Comparison of ENCODE assay signal across 11 cellular contexts in genomic region chr22:20979940-20980453, GRCh38. TPM values are rescaled to one million over a fixed set of nuclear protein-coding genes. Genes with fewer than 3 reads are reported as not detected.
DNase-seq lines count a peak whose midpoint lies in the region; ATAC-seq and TF ChIP-seq lines count a peak whose summit lies in the region.
"Had no signal": no experiment of that assay in that cellular context is flagged by ENCODE, and none has a peak within 500 bp of the region (broad histone marks: within the 10 kb centered on the region; RNA-seq: fewer than 3 reads in every experiment).

No MANE protein-coding gene starts in this region.

- peaks cover 0 to 13% (median 2%) of the 10 kb centered on the region in 12 donors for H3K9me3 ChIP-seq in heart left ventricle
- H3K9me3 ChIP-seq in endodermal cell (ENCODE audit: control insufficient read depth, low read length) = peaks cover 11% of the 10 kb centered on the region
- H3K9me3 ChIP-seq in muscle layer of duodenum (ENCODE audit: control insufficient read depth in 1 of 2, low read length in 2 of 2) = no peaks in the 10 kb centered on the region
- H3K9me3 ChIP-seq in upper lobe of right lung = no peaks in the 10 kb centered on the region

- H3K9ac ChIP-seq in endodermal cell (ENCODE audit: extremely low read depth, low read length, poor library complexity, severe bottlenecking) = no peak overlapping the region

- ATAC-seq in heart left ventricle (no peak), left ventricle myocardium superior (no peak), upper lobe of right lung (no peak), GM19324 (IDR thresholded peaks at IDR 0.05; ENCODE audit: low FRiP score, unreplicated experiment) (no peak), GM21786 (IDR thresholded peaks at IDR 0.05; ENCODE audit: unreplicated experiment) (no peak)

- H3K4me1 ChIP-seq in heart left ventricle = peaks cover 7 to 39% (median 25%) of the 10 kb centered on the region in 12 donors
- no peaks in the 10 kb centered on the region for H3K4me1 ChIP-seq in endodermal cell (ENCODE audit: control insufficient read depth, insufficient read depth, low read length)
- peaks cover 8 to 30% of the 10 kb centered on the region in 2 donors for H3K4me1 ChIP-seq in muscle layer of duodenum (ENCODE audit: control insufficient read depth in 1 of 2, insufficient read depth in 2 of 2, low read length in 2 of 2)
- H3K4me1 ChIP-seq in upper lobe of right lung = peaks cover 22% of the 10 kb centered on the region

- H3K36me3 ChIP-seq in heart left ventricle (peaks cover 0 to 12% (median 5%) of the 10 kb centered on the region in 9 donors), endodermal cell (ENCODE audit: control insufficient read depth, insufficient read depth, low read length) (peaks cover 8% of the 10 kb centered on the region), muscle layer of duodenum (ENCODE audit: control insufficient read depth in 1 of 2, insufficient read depth in 2 of 2, low read length in 2 of 2) (peaks cover 0 to 5% of the 10 kb centered on the region in 2 donors), upper lobe of right lung (no peaks in the 10 kb centered on the region)

- H3K27me3 Mint-ChIP-seq in endodermal cell (ENCODE audit: insufficient read depth) = peaks cover 50% of the 10 kb centered on the region

- H3K27ac Mint-ChIP-seq in endodermal cell = peak overlapping the region; percentile 91

- WGBS in heart left ventricle, 4 donors = 44 to 53% (median 52%) methylated on average over 13 of the region's 13 CpGs
- 83 to 93% methylated on average over 3 to 13 of the region's 13 CpGs for WGBS in endodermal cell (ENCODE audit: insufficient coverage in 1 of 2, insufficient read length in 1 of 2), 2 experiments

- H3K9me3 Mint-ChIP-seq in endodermal cell = peaks cover 14% of the 10 kb centered on the region

- intact Hi-C loops in heart left ventricle (cut with DNase I) = loop anchor here in 3 of 10 donors (2.0 to 10.0 kb wide), 7 partner anchors 21 to 125 kb away; partner anchors contain the start of genes CRKL (in 1 of the 3), PI4KA (in 1 of the 3) and SNAP29 (in 1 of the 3)
- intact Hi-C loops in left ventricle myocardium superior (cut with micrococcal nuclease) = loop anchor here (10.0 kb wide), 1 partner anchor 65 kb away; the partner anchor contains the start of gene CRKL
- intact Hi-C loops in upper lobe of right lung (cut with DNase I) = no loop called here

- H3K4me1 Mint-ChIP-seq in endodermal cell = peaks cover 27% of the 10 kb centered on the region

- no peak for TF ChIP-seq POLR2A in heart left ventricle (IDR thresholded peaks at IDR 0.05)

- TF ChIP-seq CTCF in heart left ventricle (IDR thresholded peaks at IDR 0.05) = no peak
- TF ChIP-seq CTCF in endodermal cell (conservative IDR thresholded peaks at IDR 0.05) = no peak
- TF ChIP-seq CTCF in upper lobe of right lung (IDR thresholded peaks at IDR 0.05) = no peak

- peaks cover 4% of the 10 kb centered on the region for H3K36me3 Mint-ChIP-seq in endodermal cell (ENCODE audit: low read depth)

- DNase-seq in heart left ventricle (no peak), left ventricle myocardium superior (no peak), endodermal cell (no peak), upper lobe of right lung (no peak), NCI-H446 treated with DMSO at 0.1 percent for 48 hours (lab: John Stamatoyannopoulos, UW) (no peak)
- DNase-seq: activated gamma-delta T cell, Caco-2 had no signal

- H3K27ac ChIP-seq in heart left ventricle (peak overlapping the region in 1 of 12 donors; percentile 94), endodermal cell (ENCODE audit: low read depth, low read length) (no peak overlapping the region), muscle layer of duodenum (ENCODE audit: low read length) (no peak overlapping the region), upper lobe of right lung (no peak overlapping the region)

- peak overlapping the region; percentile 92 for H3K4me3 Mint-ChIP-seq in endodermal cell

- H3K27me3 ChIP-seq in heart left ventricle = peaks cover 0 to 3% (median 0%) of the 10 kb centered on the region in 9 donors
- H3K27me3 ChIP-seq in endodermal cell (ENCODE audit: control insufficient read depth, insufficient read depth, low read length, poor library complexity, severe bottlenecking) = peaks cover 23% of the 10 kb centered on the region
- H3K27me3 ChIP-seq in muscle layer of duodenum (ENCODE audit: low read depth, low read length) = no peaks in the 10 kb centered on the region
- no peaks in the 10 kb centered on the region for H3K27me3 ChIP-seq in upper lobe of right lung

- H3K4me3 ChIP-seq in heart left ventricle (peak overlapping the region in 10 of 12 donors; percentile 11 to 51 (median 32)), endodermal cell (ENCODE audit: low read length) (no peak overlapping the region), muscle layer of duodenum (ENCODE audit: low read depth in 1 of 2, low read length in 2 of 2) (peak overlapping the region; percentile 21 to 52), upper lobe of right lung (peak overlapping the region; percentile 29)

RNA-seq across cellular contexts. Expression of gene LZTR1, which starts 2.1 kb away (rescaled TPM):
- total RNA-seq in heart left ventricle (10 to 100 TPM; 18.4 to 41.9 (median 26.6) TPM), left ventricle myocardium superior (24.4 TPM), endodermal cell (10 to 100 TPM; 56.5 to 73.2 TPM), upper lobe of right lung (56.7 TPM)
- 10 to 100 TPM; 18.4 to 29.3 TPM for polyA plus RNA-seq in heart left ventricle
- 38.3 TPM for polyA plus RNA-seq in endodermal cell (2013, experiment 1 of 2)
- 33.0 TPM for polyA plus RNA-seq in endodermal cell (2013, experiment 2 of 2)

RNA-seq across cellular contexts. Expression of gene AIFM3, which starts 12.9 kb away (rescaled TPM):
- total RNA-seq in heart left ventricle = 1 to 10 TPM in 2 of 9 donors, under 1 TPM in 5, not detected in 2; 0.25 to 3.0 (median 0.49) TPM
- polyA plus RNA-seq in heart left ventricle = under 1 TPM; 0.28 to 0.69 TPM
- 0.52 TPM for total RNA-seq in left ventricle myocardium superior
- total RNA-seq in endodermal cell = 1 to 10 TPM; 1.8 to 2.7 TPM
- 0.43 TPM for polyA plus RNA-seq in endodermal cell (2013, experiment 1 of 2)
- polyA plus RNA-seq in endodermal cell (2013, experiment 2 of 2) = 0.70 TPM
- total RNA-seq in upper lobe of right lung = 5.7 TPM
- total RNA-seq: T-helper 1 cell treated with Interleukin-12 subunit alpha and Interleukin-12 subunit beta and Interleukin-4 antibody, amounts not matched to agents 30 ng/mL and 1 ng/mL, for 36 hours had no signal

RNA-seq across cellular contexts. Expression of gene THAP7, which starts 21.9 kb away (rescaled TPM):
- total RNA-seq in heart left ventricle (10 to 100 TPM; 15.3 to 39.0 (median 17.5) TPM), left ventricle myocardium superior (18.0 TPM), endodermal cell (10 to 100 TPM; 16.6 to 19.6 TPM), upper lobe of right lung (22.0 TPM)
- 10 to 100 TPM; 29.8 to 35.0 TPM for polyA plus RNA-seq in heart left ventricle
- 21.8 TPM for polyA plus RNA-seq in endodermal cell (2013, experiment 1 of 2)
- 21.4 TPM for polyA plus RNA-seq in endodermal cell (2013, experiment 2 of 2)

RNA-seq across cellular contexts. Expression of gene P2RX6, which starts 35.0 kb away (rescaled TPM):
- total RNA-seq in heart left ventricle = 1 to 10 TPM in 7 of 9 donors, under 1 TPM in 2; 0.21 to 4.8 (median 1.7) TPM
- under 1 TPM; 0.06 to 0.72 TPM for polyA plus RNA-seq in heart left ventricle
- total RNA-seq in left ventricle myocardium superior = 1.8 TPM
- 1 to 10 TPM in 1 of 2 donors, under 1 TPM in 1; 0.73 to 1.9 TPM for total RNA-seq in endodermal cell
- polyA plus RNA-seq in endodermal cell (2013, experiment 1 of 2) = 1.4 TPM
- polyA plus RNA-seq in endodermal cell (2013, experiment 2 of 2) = 1.3 TPM
- 2.2 TPM for total RNA-seq in upper lobe of right lung

RNA-seq across cellular contexts. Expression of gene SLC7A4, which starts 52.4 kb away (rescaled TPM):
- total RNA-seq in heart left ventricle (1 to 10 TPM in 1 of 9 donors, under 1 TPM in 2, not detected in 6; 0.24 to 2.8 (median 0.31) TPM), left ventricle myocardium superior (0.30 TPM), endodermal cell (under 1 TPM; 0.33 to 0.49 TPM), upper lobe of right lung (1.5 TPM)
- not detected for polyA plus RNA-seq in heart left ventricle
- polyA plus RNA-seq in endodermal cell (2013, experiment 1 of 2) = 0.61 TPM
- polyA plus RNA-seq in endodermal cell (2013, experiment 2 of 2) = 0.50 TPM
- total RNA-seq: T-helper 1 cell treated with Interleukin-12 subunit alpha and Interleukin-12 subunit beta and Interleukin-4 antibody, amounts not matched to agents 30 ng/mL and 1 ng/mL, for 36 hours had no signal
